Comparison of ENCODE assay signal across 26 cellular contexts in genomic region chr10:122863216-122863615, GRCh38. TPM values are rescaled to one million over a fixed set of nuclear protein-coding genes. Genes with fewer than 3 reads are reported as not detected.
"Had no signal": no experiment of that assay in that cellular context is flagged by ENCODE, and none has a peak within 500 bp of the region (broad histone marks: within the 10 kb centered on the region; RNA-seq: fewer than 3 reads in every experiment).

No MANE protein-coding gene starts in this region.

- H3K27ac ChIP-seq: brain microvascular endothelial cell had no signal

- H3K27me3 ChIP-seq: brain microvascular endothelial cell had no signal

- H3K4me3 ChIP-seq: K562 had no signal

- ATAC-seq: activated T-cell treated with anti-CD3 and anti-CD28 coated beads, Interleukin-2, amount 50 U/mL, for 4 hours; K562; T-helper 17 cell had no signal

- H3K36me3 ChIP-seq: brain microvascular endothelial cell had no signal

- DNase-seq: activated B cell treated with CpG ODN at 0.5 μM for 24 hours; activated CD4-positive, alpha-beta T cell treated with anti-CD3 and anti-CD28 coated beads for 1 hour; activated CD4-positive, alpha-beta T cell treated with anti-CD3 and anti-CD28 coated beads, Interleukin-2, amount 10 ng/mL, durations not matched to agents 24 days and 14 days; activated CD4-positive, alpha-beta T cell treated with anti-CD3 and anti-CD28 coated beads, Interleukin-2, amount 50 U/mL, for 48 hours; activated effector memory CD4-positive, alpha-beta T cell treated with anti-CD3 and anti-CD28 coated beads, Interleukin-2, amount 50 U/mL, for 16 hours; activated naive CD4-positive, alpha-beta T cell treated with Interleukin-2 at 50 U/mL for 16 hours; activated T-cell treated with anti-CD3 and anti-CD28 coated beads, Interleukin-2, amount 50 U/mL, for 4 hours; amygdala; brain microvascular endothelial cell; cerebellar nuclear complex; Karpas-422; NCI-H1105 treated with DMSO at 0.1 percent for 48 hours; NCI-H1436 treated with DMSO at 0.1 percent for 48 hours; NCI-H187; NCI-H2171 treated with DMSO at 0.1 percent for 48 hours; NCI-H226; NCI-H526; NCI-H774; NK-92 treated with Interleukin-12 subunit alpha and Interleukin-12 subunit beta, amount 100 ng/mL, for 24 hours; OCI-M1; SIG-M5; T-helper 17 cell; T-helper 9 cell had no signal

RNA-seq across cellular contexts. Expression of gene FAM24A, which starts 47.2 kb away (rescaled TPM):
- total RNA-seq: activated B cell treated with CpG ODN at 0.5 μM for 24 hours; activated CD4-positive, alpha-beta T cell treated with anti-CD3 and anti-CD28 coated beads, Interleukin-2, amount 10 ng/mL, durations not matched to agents 24 days and 14 days; activated T-cell treated with anti-CD3 and anti-CD28 coated beads, Interleukin-2, amount 50 U/mL, for 4 hours; cardiac septum; K562; NCI-H460; T-helper 17 cell had no signal
